17 cellular contexts compared by ENCODE assay signal in the genomic region with DNA sequence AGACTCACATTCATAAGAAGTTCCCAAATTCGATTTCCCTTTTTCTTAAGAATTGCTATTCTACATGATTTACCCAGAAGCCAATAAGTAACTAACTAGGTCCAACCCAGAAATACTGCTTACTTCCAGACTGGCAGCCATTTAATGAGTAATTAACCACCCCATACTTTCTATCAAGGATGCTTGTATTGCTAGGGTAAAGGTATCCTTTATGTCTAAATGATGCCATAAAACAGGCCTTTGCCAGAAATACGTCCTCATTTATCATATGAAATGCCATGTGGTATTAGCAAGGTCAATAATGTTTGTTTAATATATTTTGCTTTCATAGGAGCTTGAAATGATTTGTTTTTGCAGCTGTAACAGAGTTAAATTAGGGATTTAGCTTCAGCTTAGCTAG.
"Had no signal": no experiment of that assay in that cellular context is flagged by ENCODE, and none has a peak within 500 bp of the region (broad histone marks: within the 10 kb centered on the region; RNA-seq: fewer than 3 reads in every experiment).

No MANE protein-coding gene starts in this region.

- DNase-seq: activated B cell treated with CpG ODN at 0.5 μM for 24 hours; activated CD4-positive, alpha-beta memory T cell treated with anti-CD3 and anti-CD28 coated beads, Interleukin-2, amount 10 ng/mL, durations not matched to agents 7 days and 5 days; activated CD4-positive, alpha-beta T cell treated with anti-CD3 and anti-CD28 coated beads for 48 hours; activated CD8-positive, alpha-beta memory T cell treated with anti-CD3 and anti-CD28 coated beads, Interleukin-2, amount 10 ng/mL, durations not matched to agents 7 days and 5 days; activated naive CD4-positive, alpha-beta T cell treated with anti-CD3 and anti-CD28 coated beads for 36 hours; body of pancreas; dermis blood vessel endothelial cell; effector memory CD8-positive, alpha-beta T cell; islet precursor cell; stimulated activated naive CD8-positive, alpha-beta T cell treated with anti-CD3 and anti-CD28 coated beads, Interleukin-15, Interleukin-2, amounts not matched to agents 100 U/mL and 50 U/mL, for 24 hours; substantia nigra; T-helper 2 cell had no signal

- H3K36me3 ChIP-seq: prostate gland, right atrium auricular region, tibial nerve, vagina had no signal

- H3K27ac ChIP-seq: prostate gland, right atrium auricular region, tibial nerve, vagina had no signal

- H3K4me3 ChIP-seq: body of pancreas, lung, prostate gland, right atrium auricular region, tibial nerve, vagina had no signal

- ATAC-seq: activated CD8-positive, alpha-beta memory T cell treated with anti-CD3 and anti-CD28 coated beads, Interleukin-2, amount 10 ng/mL, durations not matched to agents 7 days and 5 days; body of pancreas; effector memory CD8-positive, alpha-beta T cell; stimulated activated naive CD8-positive, alpha-beta T cell treated with anti-CD3 and anti-CD28 coated beads, Interleukin-15, Interleukin-2, amounts not matched to agents 100 U/mL and 50 U/mL, for 24 hours had no signal

- H3K9me3 ChIP-seq: body of pancreas, prostate gland, right atrium auricular region, tibial nerve, vagina had no signal

- H3K27me3 ChIP-seq: body of pancreas, right atrium auricular region, tibial nerve, vagina had no signal
